Comparison of ENCODE assay signal across 6 cellular contexts in genomic region chr19:10289167-10289835, GRCh38. TPM values are rescaled to one million over a fixed set of nuclear protein-coding genes. Genes with fewer than 3 reads are reported as not detected.
A peak's percentile ranks its signal among the peaks of the same experiment; 100 is the strongest.
DNase-seq lines count a peak whose midpoint lies in the region; ATAC-seq and TF ChIP-seq lines count a peak whose summit lies in the region.

No MANE protein-coding gene starts in this region.

- peak overlapping the region; percentile 75 for H3K4me2 ChIP-seq in neural progenitor cell

- H3K9me3 ChIP-seq in HEK293 (ENCODE audit: control insufficient read depth, insufficient read depth, low read depth, low read length) = no peaks in the 10 kb centered on the region
- no peaks in the 10 kb centered on the region for H3K9me3 ChIP-seq in breast epithelium
- H3K9me3 ChIP-seq in neural progenitor cell (ENCODE audit: low read depth) = no peaks in the 10 kb centered on the region

- H3K4me1 ChIP-seq in HEK293 (ENCODE audit: control insufficient read depth, insufficient read depth, low read length) (peaks cover 4% of the 10 kb centered on the region; the same call in 1 of the 2 replicates), breast epithelium (peaks cover 22% of the 10 kb centered on the region in 2 donors), neural progenitor cell (peaks cover 14% of the 10 kb centered on the region)

- H3K27ac ChIP-seq in HEK293 (ENCODE audit: extremely low read depth, low read depth, low read length) (no peak overlapping the region), breast epithelium (peak overlapping the region in 1 of 2 donors; percentile 0), neural progenitor cell (no peak overlapping the region)

- CTCF ChIA-PET in HEK293 (lab: Yijun Ruan, JAX) = interaction anchor here (0.6 to 3.2 kb wide), 13 partner anchors 9 to 260 kb away, joined by 3 to 13 read pairs (median 4); partner anchors contain the start of gene ICAM1

- H3K36me3 ChIP-seq in HEK293 (ENCODE audit: control insufficient read depth in 2 of 2, insufficient read depth in 1 of 2, low read length in 2 of 2) (peaks cover 0 to 3% of the 10 kb centered on the region in 2 experiments; a peak in 1 of 3 replicates), breast epithelium (no peaks in the 10 kb centered on the region), neural progenitor cell (no peaks in the 10 kb centered on the region)

- peaks cover 68% of the 10 kb centered on the region for H3F3A ChIP-seq in neural progenitor cell (ENCODE audit: low read depth)

- H3K4me3 ChIP-seq in HEK293 (ENCODE audit: low read depth, low read length) = peak overlapping the region; percentile 33
- H3K4me3 ChIP-seq in breast epithelium = peak overlapping the region; percentile 7 to 72 (median 54)
- peak overlapping the region; percentile 39 for H3K4me3 ChIP-seq in neural progenitor cell

- H3K4me3 Mint-ChIP-seq in neural progenitor cell = peak overlapping the region; percentile 83

- ATAC-seq in HG03025 (IDR thresholded peaks at IDR 0.05; ENCODE audit: low FRiP score, unreplicated experiment) = no peak

- no peaks in the 10 kb centered on the region for H3K79me2 ChIP-seq in neural progenitor cell (ENCODE audit: low read depth)

- DNase-seq in SHP77 treated with DMSO at 0.1 percent for 48 hours (lab: John Stamatoyannopoulos, UW) = peak; percentile 66
- no peak for DNase-seq in breast epithelium (ENCODE audit: low spot score in 2 of 2)
- peak; percentile 73 for DNase-seq in neural progenitor cell (ENCODE audit: low spot score)
- no peak for DNase-seq in kidney glomerular epithelial cell (lab: John Stamatoyannopoulos, UW)

- H3K9me3 Mint-ChIP-seq in neural progenitor cell = peaks cover 3% of the 10 kb centered on the region

- intact Hi-C loops in breast epithelium (cut with DNase I; ENCODE audit: low total_unique reads) = no loop called here

- TF ChIP-seq CTCF in HEK293 (tag by site-specific recombination; IDR thresholded peaks at IDR 0.05) (no peak), breast epithelium (IDR thresholded peaks at IDR 0.05) (no peak), neural progenitor cell (IDR thresholded peaks at IDR 0.05) (no peak)

- H3K27me3 Mint-ChIP-seq in neural progenitor cell (ENCODE audit: insufficient read depth, low read depth) = peaks cover 84% of the 10 kb centered on the region

- H3K9ac ChIP-seq in neural progenitor cell = no peak overlapping the region

- H4K20me1 ChIP-seq in neural progenitor cell (ENCODE audit: low read depth) = peaks cover 52% of the 10 kb centered on the region

- POLR2A ChIA-PET in HEK293 (lab: Yijun Ruan, JAX) = interaction anchor here (0.5 to 1.7 kb wide), 16 partner anchors 12 to 1119 kb away, joined by 3 to 21 read pairs (median 4); partner anchors contain the start of genes ICAM1, RAVER1 and TYK2

- no peak overlapping the region for H3K27ac Mint-ChIP-seq in neural progenitor cell

- H3K27me3 ChIP-seq in breast epithelium = peaks cover 20 to 58% of the 10 kb centered on the region in 2 donors
- peaks cover 94% of the 10 kb centered on the region for H3K27me3 ChIP-seq in neural progenitor cell

- peaks cover 24% of the 10 kb centered on the region for H3K4me1 Mint-ChIP-seq in neural progenitor cell

- no peaks in the 10 kb centered on the region for H3K36me3 Mint-ChIP-seq in neural progenitor cell

- no peak overlapping the region for H2AFZ ChIP-seq in neural progenitor cell (replicated peaks)

- TF ChIP-seq POLR2A in breast epithelium (IDR thresholded peaks at IDR 0.05) = no peak

TF ChIP-seq in HEK293, 187 proteins besides CTCF, POLR2A, EP300 and RAD21 (continues in another document):
- TF ChIP-seq ZBTB8A (tag by site-specific recombination; IDR thresholded peaks at IDR 0.05) (peak; percentile 34; the same call in 1 of the 2 replicates), ZNF629 (tag by site-specific recombination; IDR thresholded peaks at IDR 0.05) (peak; percentile 60; the same call in 1 of the 2 replicates), ZIC2 (tag by site-specific recombination; IDR thresholded peaks at IDR 0.05) (peak; percentile 81), YY2 (tag by site-specific recombination; IDR thresholded peaks at IDR 0.05) (peak; percentile 44; the same call in 1 of the 2 replicates), YY1 (tag by site-specific recombination; IDR thresholded peaks at IDR 0.05) (0 out of 2 replicates have a peak, but pooled peaks have one; percentile 10), SP3 (tag by site-specific recombination; IDR thresholded peaks at IDR 0.05) (peak; percentile 82), OSR2 (tag by site-specific recombination; IDR thresholded peaks at IDR 0.05) (no peak), PRDM10 (tag by site-specific recombination; IDR thresholded peaks at IDR 0.05) (peak; percentile 70), ZNF704 (tag by site-specific recombination; IDR thresholded peaks at IDR 0.05) (no peak), INSM2 (tag by site-specific recombination; IDR thresholded peaks at IDR 0.05) (0 out of 2 replicates have a peak, but pooled peaks have one; percentile 31), ZEB2 (tag by site-specific recombination; IDR thresholded peaks at IDR 0.05) (peak; percentile 60), ZNF223 (tag by site-specific recombination; IDR thresholded peaks at IDR 0.05) (no peak), ZNF184 (tag by site-specific recombination; IDR thresholded peaks at IDR 0.05) (0 out of 2 replicates have a peak, but pooled peaks have one; percentile 7), KLF8 (tag by site-specific recombination; IDR thresholded peaks at IDR 0.05) (peak; percentile 46; the same call in 1 of the 2 replicates), ZNF677 (tag by site-specific recombination; IDR thresholded peaks at IDR 0.05) (no peak), ZNF274 (IDR thresholded peaks at IDR 0.05; ENCODE audit: low read length) (no peak), ZNF274 (tag by site-specific recombination; IDR thresholded peaks at IDR 0.05; ENCODE audit: borderline replicate concordance) (no peak)

RNA-seq across cellular contexts. Expression of gene ICAM5, which starts 0.5 kb away (rescaled TPM):
- total RNA-seq in breast epithelium (1 to 10 TPM in 2 of 3 donors, under 1 TPM in 1; 0.64 to 1.8 (median 1.3) TPM), neural progenitor cell (ENCODE audit: low replicate concordance) (0.46 TPM in 1 of 2 replicates, not detected in the other)

RNA-seq across cellular contexts. Expression of gene ICAM4, which starts 2.5 kb away (rescaled TPM):
- total RNA-seq in breast epithelium (1 to 10 TPM in 2 of 3 donors, not detected in 1; 1.1 to 1.6 TPM), neural progenitor cell (ENCODE audit: low replicate concordance) (0.15 TPM in 1 of 2 replicates, not detected in the other)

RNA-seq across cellular contexts. Expression of gene ICAM1, which starts 18.4 kb away (rescaled TPM):
- total RNA-seq in breast epithelium (10 to 100 TPM; 20.6 to 52.2 (median 20.8) TPM), neural progenitor cell (ENCODE audit: low replicate concordance) (0.40 and 0.80 TPM in 2 replicates)

RNA-seq across cellular contexts. Expression of gene ZGLP1, which starts 20.3 kb away (rescaled TPM):
- total RNA-seq in breast epithelium = 1 to 10 TPM; 1.3 to 4.4 (median 3.3) TPM
- 2.4 and 4.6 TPM in 2 replicates for total RNA-seq in neural progenitor cell (ENCODE audit: low replicate concordance)

RNA-seq across cellular contexts. Expression of gene FDX2, which starts 26.5 kb away (rescaled TPM):
- total RNA-seq in breast epithelium (10 to 100 TPM; 14.7 to 19.9 (median 15.7) TPM), neural progenitor cell (ENCODE audit: low replicate concordance) (7.4 and 11.4 TPM in 2 replicates)

Comparison
In these comparisons a context has a peak if more than half of its experiments do, and no peak if none do; other contexts are left out.
1. DNase-seq: peak in SHP77 treated with DMSO at 0.1 percent for 48 hours (single experiment) and neural progenitor cell (single experiment); none in breast epithelium (0 of 2) and kidney glomerular epithelial cell (single experiment).
2. RNA of gene ICAM1, which starts 18.4 kb away (total RNA-seq): 20.6 to 52.2 TPM in breast epithelium; 0.40 to 0.80 TPM in neural progenitor cell; every median in the first group is over 10 times any median in the second.
3. Peak in every context shown above with its lines, with median percentiles within 50 percentile points of each other: H3K4me3 ChIP-seq.